In genomic region chr22:46737976-46738641, GRCh38 we compare ENCODE assay signal across 8 cellular contexts. TPM values are rescaled to one million over a fixed set of nuclear protein-coding genes. Genes with fewer than 3 reads are reported as not detected.
A peak's percentile ranks its signal among the peaks of the same experiment; 100 is the strongest.
DNase-seq lines count a peak whose midpoint lies in the region; ATAC-seq and TF ChIP-seq lines count a peak whose summit lies in the region.

A gene with protein sequence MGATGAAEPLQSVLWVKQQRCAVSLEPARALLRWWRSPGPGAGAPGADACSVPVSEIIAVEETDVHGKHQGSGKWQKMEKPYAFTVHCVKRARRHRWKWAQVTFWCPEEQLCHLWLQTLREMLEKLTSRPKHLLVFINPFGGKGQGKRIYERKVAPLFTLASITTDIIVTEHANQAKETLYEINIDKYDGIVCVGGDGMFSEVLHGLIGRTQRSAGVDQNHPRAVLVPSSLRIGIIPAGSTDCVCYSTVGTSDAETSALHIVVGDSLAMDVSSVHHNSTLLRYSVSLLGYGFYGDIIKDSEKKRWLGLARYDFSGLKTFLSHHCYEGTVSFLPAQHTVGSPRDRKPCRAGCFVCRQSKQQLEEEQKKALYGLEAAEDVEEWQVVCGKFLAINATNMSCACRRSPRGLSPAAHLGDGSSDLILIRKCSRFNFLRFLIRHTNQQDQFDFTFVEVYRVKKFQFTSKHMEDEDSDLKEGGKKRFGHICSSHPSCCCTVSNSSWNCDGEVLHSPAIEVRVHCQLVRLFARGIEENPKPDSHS (minus strand): TSS chr22:46738252. CDS start chr22:46738148, 104 bp downstream.

- H3K9me3 Mint-ChIP-seq in GM23338, result no peaks in the 10 kb centered on the region
- H3K9me3 Mint-ChIP-seq in activated CD8-positive, alpha-beta T cell treated with anti-CD3 and anti-CD28 coated beads for 36 hours, result peaks cover 5% of the 10 kb centered on the region

- no peak for TF ChIP-seq CTCF in GM23338 (conservative IDR thresholded peaks at IDR 0.05; ENCODE audit: low read depth in 2 of 2)
- no peak for TF ChIP-seq CTCF in activated CD8-positive, alpha-beta T cell treated with anti-CD3 and anti-CD28 coated beads for 36 hours (IDR thresholded peaks at IDR 0.05)
- TF ChIP-seq CTCF in lower leg skin (IDR thresholded peaks at IDR 0.05), result no peak

- H3K4me1 Mint-ChIP-seq in GM23338, result peaks cover 30% of the 10 kb centered on the region
- peaks cover 36% of the 10 kb centered on the region for H3K4me1 Mint-ChIP-seq in activated CD8-positive, alpha-beta T cell treated with anti-CD3 and anti-CD28 coated beads for 36 hours (ENCODE audit: low read depth)

- intact Hi-C loops in activated CD8-positive, alpha-beta T cell treated with anti-CD3 and anti-CD28 coated beads for 36 hours (cut with micrococcal nuclease), result no loop called here
- intact Hi-C loops in lower leg skin (cut with DNase I; ENCODE audit: low total_unique reads), result no loop called here

- H3K36me3 ChIP-seq in GM23338 (ENCODE audit: insufficient read depth), result no peaks in the 10 kb centered on the region

- CTCF ChIA-PET in activated CD8-positive, alpha-beta T cell treated with anti-CD3 and anti-CD28 coated beads for 36 hours (lab: Charles Lee), result interaction anchor here (0.7 to 3.7 kb wide), 6 partner anchors 12 to 65 kb away, joined by 3 to 16 read pairs (median 4); partner anchors contain the start of gene TBC1D22A

- peaks cover 17% of the 10 kb centered on the region for H3K27me3 Mint-ChIP-seq in GM23338 (ENCODE audit: insufficient read depth, low read depth, poor library complexity)
- no peaks in the 10 kb centered on the region for H3K27me3 Mint-ChIP-seq in activated CD8-positive, alpha-beta T cell treated with anti-CD3 and anti-CD28 coated beads for 36 hours

- H3K4me2 ChIP-seq in GM23338, result peak within 1 kb of the TSS; percentile 94

- no peaks in the 10 kb centered on the region for H3K9me2 ChIP-seq in GM23338 (ENCODE audit: insufficient read depth)

- H3K79me2 ChIP-seq in GM23338 (replicated peaks; ENCODE audit: insufficient read depth), result peaks cover 33% of the 10 kb centered on the region

- 0% methylated on average over 5 to 19 of the region's 99 CpGs for WGBS in lower leg skin, 2 donors

- H3K27ac Mint-ChIP-seq in GM23338, result no peak within 1 kb of the TSS
- H3K27ac Mint-ChIP-seq in activated CD8-positive, alpha-beta T cell treated with anti-CD3 and anti-CD28 coated beads for 36 hours, result peak within 1 kb of the TSS; percentile 98

- peak within 1 kb of the TSS; percentile 91 for H2AFZ ChIP-seq in GM23338

- peak within 1 kb of the TSS; percentile 72; the same call in 1 of the 2 replicates for H3K27ac ChIP-seq in GM23338 (ENCODE audit: low read depth)

- POLR2A ChIA-PET in activated CD8-positive, alpha-beta T cell treated with anti-CD3 and anti-CD28 coated beads for 36 hours (lab: Charles Lee), result interaction anchor here (1.0 to 2.8 kb wide), 5 partner anchors 9 to 31 kb away, joined by 3 to 14 read pairs (median 6); partner anchors contain the start of gene TBC1D22A

- H3K27me3 ChIP-seq in GM23338 (ENCODE audit: insufficient read depth), result no peaks in the 10 kb centered on the region

- peaks cover 4% of the 10 kb centered on the region for H4K20me1 ChIP-seq in GM23338 (replicated peaks; ENCODE audit: insufficient read depth)

- DNase-seq in D341Med (ENCODE audit: low spot score) (peak; percentile 92), GM23338 (ENCODE audit: low spot score) (peak; percentile 61), NCI-H460 (ENCODE audit: extremely low read depth, low read depth) (peak; percentile 33), lower leg skin (ENCODE audit: low spot score in 2 of 2) (peak; percentile 62 to 95)
- DNase-seq in activated CD8-positive, alpha-beta T cell treated with anti-CD3 and anti-CD28 coated beads for 36 hours, result peak; percentile 43
- peak; percentile 64 for DNase-seq in effector CD4-positive, alpha-beta T cell
- peak; percentile 59 to 65 for DNase-seq in stimulated activated CD4-positive, alpha-beta T cell treated with anti-CD3 and anti-CD28 coated beads, Interleukin-4, amount 100 ng/mL, for 4 hours

- peak within 1 kb of the TSS; percentile 94 for H3K4me3 Mint-ChIP-seq in GM23338
- peak within 1 kb of the TSS; percentile 93 for H3K4me3 Mint-ChIP-seq in activated CD8-positive, alpha-beta T cell treated with anti-CD3 and anti-CD28 coated beads for 36 hours

- peaks cover 13% of the 10 kb centered on the region; the same call in 1 of the 2 replicates for H3F3A ChIP-seq in GM23338 (replicated peaks; ENCODE audit: low read depth)

- 0 out of 3 replicates have a peak, but pooled peaks cover 2% of the 10 kb centered on the region for H3K36me3 Mint-ChIP-seq in GM23338 (ENCODE audit: low read depth)
- H3K36me3 Mint-ChIP-seq in activated CD8-positive, alpha-beta T cell treated with anti-CD3 and anti-CD28 coated beads for 36 hours (ENCODE audit: low read depth), result peaks cover 20% of the 10 kb centered on the region

- peak within 1 kb of the TSS; percentile 90 for H3K4me3 ChIP-seq in GM23338
- H3K4me3 ChIP-seq in lower leg skin (ENCODE audit: low read depth, poor library complexity, severe bottlenecking), result peak within 1 kb of the TSS; percentile 91

- H3K4me1 ChIP-seq in GM23338 (ENCODE audit: insufficient read depth), result peaks cover 19% of the 10 kb centered on the region

- no peak for TF ChIP-seq POLR2A in lower leg skin (IDR thresholded peaks at IDR 0.05)

- ATAC-seq in GM23338 (peak; percentile 46), GM18861 (IDR thresholded peaks at IDR 0.05; ENCODE audit: unreplicated experiment) (no peak)
- peak; percentile 43 for ATAC-seq in activated CD8-positive, alpha-beta T cell treated with anti-CD3 and anti-CD28 coated beads for 36 hours

TF ChIP-seq in GM23338, 12 proteins besides CTCF, POLR2A, EP300 and RAD21 (continues in another document):
- TF ChIP-seq STAT1 (IDR thresholded peaks at IDR 0.05; ENCODE audit: unreplicated experiment) (no peak), CREB1 (CRISPR knock-in tag; IDR thresholded peaks at IDR 0.05; ENCODE audit: low read depth) (no peak), EZH2phosphoT487 (IDR thresholded peaks at IDR 0.05; ENCODE audit: unreplicated experiment) (no peak), ZNF114 (CRISPR knock-in tag; IDR thresholded peaks at IDR 0.05) (no peak), REST (IDR thresholded peaks at IDR 0.05; ENCODE audit: unreplicated experiment) (no peak), NANOG (IDR thresholded peaks at IDR 0.05; ENCODE audit: borderline replicate concordance) (no peak), POLR2AphosphoS5 (IDR thresholded peaks at IDR 0.05; ENCODE audit: low read depth) (no peak), EZH2 (IDR thresholded peaks at IDR 0.05; ENCODE audit: low read depth, unreplicated experiment) (no peak), JUNB (IDR thresholded peaks at IDR 0.05; ENCODE audit: unreplicated experiment) (no peak)
- TF ChIP-seq, protein P1, sequence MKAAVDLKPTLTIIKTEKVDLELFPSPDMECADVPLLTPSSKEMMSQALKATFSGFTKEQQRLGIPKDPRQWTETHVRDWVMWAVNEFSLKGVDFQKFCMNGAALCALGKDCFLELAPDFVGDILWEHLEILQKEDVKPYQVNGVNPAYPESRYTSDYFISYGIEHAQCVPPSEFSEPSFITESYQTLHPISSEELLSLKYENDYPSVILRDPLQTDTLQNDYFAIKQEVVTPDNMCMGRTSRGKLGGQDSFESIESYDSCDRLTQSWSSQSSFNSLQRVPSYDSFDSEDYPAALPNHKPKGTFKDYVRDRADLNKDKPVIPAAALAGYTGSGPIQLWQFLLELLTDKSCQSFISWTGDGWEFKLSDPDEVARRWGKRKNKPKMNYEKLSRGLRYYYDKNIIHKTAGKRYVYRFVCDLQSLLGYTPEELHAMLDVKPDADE (IDR thresholded peaks at IDR 0.05), result no peak

RNA-seq across cellular contexts. Expression of the gene that starts here (rescaled TPM):
- 62.9 and 63.5 TPM in 2 replicates for total RNA-seq in GM23338 (2014; rRNA removed; shearing (Covaris generic))
- polyA plus RNA-seq in GM23338 (2016; fragmentation: Nextera tagmentation; extraction: Ambion mirVana), result 11.9 and 12.7 TPM in 2 replicates
- 16.9 and 20.1 TPM in 2 replicates for total RNA-seq in NCI-H460 (2014; rRNA removed; shearing (Covaris generic))
- polyA plus RNA-seq in NCI-H460 (2014; cell fraction: nucleus; rRNA removed), result 12.7 and 17.5 TPM in 2 replicates
- 10 to 100 TPM; 38.4 to 41.8 TPM for total RNA-seq in activated CD8-positive, alpha-beta T cell treated with anti-CD3 and anti-CD28 coated beads for 36 hours
- total RNA-seq in lower leg skin, result 10 to 100 TPM; 38.9 to 49.6 (median 41.5) TPM

Comparison
In these comparisons a context has a peak if more than half of its experiments do, and no peak if none do; other contexts are left out.
1. DNase-seq: peak in every context shown above with its lines; median percentile 92 in D341Med; 78 in lower leg skin; 64 in effector CD4-positive, alpha-beta T cell; 62 in stimulated activated CD4-positive, alpha-beta T cell treated with anti-CD3 and anti-CD28 coated beads, Interleukin-4, amount 100 ng/mL, for 4 hours; 61 in GM23338; 43 in activated CD8-positive, alpha-beta T cell treated with anti-CD3 and anti-CD28 coated beads for 36 hours; 33 in NCI-H460.